Comparison of ENCODE assay signal across 1 cellular context in genomic region chr2:127342101-127342500, GRCh38.
TF ChIP-seq lines count a peak whose summit lies in the region.

No MANE protein-coding gene starts in this region.

TF ChIP-seq in GM12878, 131 proteins besides CTCF, POLR2A, EP300 and RAD21 (continued from another document):
- TF ChIP-seq NFYA (IDR thresholded peaks at IDR 0.05; ENCODE audit: borderline replicate concordance, low read depth, low read length) = no peak
- TF ChIP-seq NBN (IDR thresholded peaks at IDR 0.05) = peak; percentile 22; the same call in 1 of the 2 replicates
- TF ChIP-seq ZBTB33 (IDR thresholded peaks at IDR 0.05) = no peak
- TF ChIP-seq MTA2 (IDR thresholded peaks at IDR 0.05; ENCODE audit: low read depth) = peak; percentile 13; the same call in 1 of the 2 replicates
- TF ChIP-seq SPI1 (IDR thresholded peaks at IDR 0.05; ENCODE audit: borderline replicate concordance, insufficient read depth, low read depth, low read length) = peak; percentile 87
- no peak for TF ChIP-seq RELA (IDR thresholded peaks at IDR 0.05; ENCODE audit: borderline replicate concordance, partially characterized antibody)
- TF ChIP-seq FOS (IDR thresholded peaks at IDR 0.05; ENCODE audit: borderline replicate concordance, extremely low read depth, insufficient read length) = no peak
- no peak for TF ChIP-seq PRDM15 (CRISPR knock-in tag; IDR thresholded peaks at IDR 0.05)
